ENCODE assay signal across 8 cellular contexts in genomic region chr6:136525586-136526195, GRCh38. TPM values are rescaled to one million over a fixed set of nuclear protein-coding genes. Genes with fewer than 3 reads are reported as not detected.
A peak's percentile ranks its signal among the peaks of the same experiment; 100 is the strongest.
DNase-seq lines count a peak whose midpoint lies in the region; ATAC-seq and TF ChIP-seq lines count a peak whose summit lies in the region.

No MANE protein-coding gene starts in this region.

- no peak overlapping the region for H3K27ac ChIP-seq in OCI-LY3 (ENCODE audit: low read length)
- H3K27ac ChIP-seq in endodermal cell (ENCODE audit: low read depth, low read length): no peak overlapping the region
- no peak overlapping the region for H3K27ac ChIP-seq in effector memory CD4-positive, alpha-beta T cell (ENCODE audit: insufficient read depth, low read length, poor library complexity, severe bottlenecking)

- no peaks in the 10 kb centered on the region for H4K20me1 ChIP-seq in OCI-LY3 (ENCODE audit: insufficient read depth, low read length)

- H3K9me3 ChIP-seq in OCI-LY3 (ENCODE audit: insufficient read depth, low read length) (no peaks in the 10 kb centered on the region), endodermal cell (ENCODE audit: control insufficient read depth, low read length) (no peaks in the 10 kb centered on the region)
- H3K9me3 ChIP-seq in effector memory CD4-positive, alpha-beta T cell (ENCODE audit: control insufficient read depth, low read length): no peaks in the 10 kb centered on the region

- H3K27me3 Mint-ChIP-seq in endodermal cell (ENCODE audit: insufficient read depth) (no peaks in the 10 kb centered on the region), progenitor cell of endocrine pancreas (no peaks in the 10 kb centered on the region)

- peak overlapping the region; percentile 57; the same call in 1 of the 2 replicates for H2AFZ ChIP-seq in OCI-LY3 (ENCODE audit: low read depth, low read length)

- H3K27me3 ChIP-seq in OCI-LY3 (ENCODE audit: low read depth, low read length) (no peaks in the 10 kb centered on the region), endodermal cell (ENCODE audit: control insufficient read depth, insufficient read depth, low read length, poor library complexity, severe bottlenecking) (no peaks in the 10 kb centered on the region)
- no peaks in the 10 kb centered on the region for H3K27me3 ChIP-seq in effector memory CD4-positive, alpha-beta T cell (replicated peaks; ENCODE audit: control insufficient read depth, insufficient read depth, low read length, poor library complexity, severe bottlenecking)

- DNase-seq in NCI-H748 (lab: John Stamatoyannopoulos, UW; ENCODE audit: unreplicated experiment) (peak; percentile 37), NCI-H748 treated with DMSO at 0.1 percent for 48 hours (lab: John Stamatoyannopoulos, UW) (no peak), endodermal cell (peak; percentile 61), progenitor cell of endocrine pancreas (ENCODE audit: low spot score, unreplicated experiment) (no peak)
- no peak for DNase-seq in effector memory CD4-positive, alpha-beta T cell

- H3K4me3 Mint-ChIP-seq in endodermal cell (no peak overlapping the region), progenitor cell of endocrine pancreas (ENCODE audit: low read depth) (peak overlapping the region; percentile 48)

- H3K9me3 Mint-ChIP-seq in endodermal cell (no peaks in the 10 kb centered on the region), progenitor cell of endocrine pancreas (ENCODE audit: low read depth) (no peaks in the 10 kb centered on the region)

- no peaks in the 10 kb centered on the region for H3K79me2 ChIP-seq in OCI-LY3 (ENCODE audit: low read length)

- no peak overlapping the region for H3K4me2 ChIP-seq in OCI-LY3 (ENCODE audit: low read length)

- H3K4me1 ChIP-seq in OCI-LY3 (ENCODE audit: low read length): 0 out of 2 replicates have a peak, but pooled peaks cover 4% of the 10 kb centered on the region
- peaks cover 31% of the 10 kb centered on the region for H3K4me1 ChIP-seq in endodermal cell (ENCODE audit: control insufficient read depth, insufficient read depth, low read length)
- H3K4me1 ChIP-seq in effector memory CD4-positive, alpha-beta T cell (ENCODE audit: control insufficient read depth, insufficient read depth, low read length, poor library complexity, severe bottlenecking): no peaks in the 10 kb centered on the region

- WGBS in endodermal cell (ENCODE audit: insufficient coverage in 1 of 2, insufficient read length in 1 of 2), 2 experiments: 14 to 63% methylated on average over 3 to 7 of the region's 8 CpGs

- no peak overlapping the region for H3K4me3 ChIP-seq in OCI-LY3 (ENCODE audit: low read length)
- H3K4me3 ChIP-seq in endodermal cell (ENCODE audit: low read length): peak overlapping the region; percentile 7
- H3K4me3 ChIP-seq in effector memory CD4-positive, alpha-beta T cell (ENCODE audit: insufficient read depth, low read depth, low read length, poor library complexity, severe bottlenecking): no peak overlapping the region

- H3K36me3 ChIP-seq in OCI-LY3 (replicated peaks; ENCODE audit: low read depth, low read length) (no peaks in the 10 kb centered on the region), endodermal cell (ENCODE audit: control insufficient read depth, insufficient read depth, low read length) (no peaks in the 10 kb centered on the region)
- H3K36me3 ChIP-seq in effector memory CD4-positive, alpha-beta T cell (ENCODE audit: control insufficient read depth, insufficient read depth, low read length): no peaks in the 10 kb centered on the region

- H3K9ac ChIP-seq in OCI-LY3 (ENCODE audit: low read length) (no peak overlapping the region), endodermal cell (ENCODE audit: extremely low read depth, low read length, poor library complexity, severe bottlenecking) (no peak overlapping the region)

- H3K36me3 Mint-ChIP-seq in endodermal cell (ENCODE audit: low read depth): no peaks in the 10 kb centered on the region
- peaks cover 3% of the 10 kb centered on the region for H3K36me3 Mint-ChIP-seq in progenitor cell of endocrine pancreas (ENCODE audit: insufficient read depth)

- H3K4me1 Mint-ChIP-seq in endodermal cell (peaks cover 48% of the 10 kb centered on the region), progenitor cell of endocrine pancreas (ENCODE audit: low read depth) (peaks cover 53% of the 10 kb centered on the region)

- no peak for TF ChIP-seq CTCF in OCI-LY3 (IDR thresholded peaks at IDR 0.05; ENCODE audit: low read depth, low read length)
- no peak for TF ChIP-seq CTCF in endodermal cell (conservative IDR thresholded peaks at IDR 0.05)
- no peak for TF ChIP-seq CTCF in progenitor cell of endocrine pancreas (IDR thresholded peaks at IDR 0.05; ENCODE audit: unreplicated experiment)

- ATAC-seq in GM18909 (IDR thresholded peaks at IDR 0.05; ENCODE audit: poor library complexity, unreplicated experiment) (no peak), GM18868 (IDR thresholded peaks at IDR 0.05; ENCODE audit: unreplicated experiment) (no peak)

- H3K27ac Mint-ChIP-seq in endodermal cell: peak overlapping the region; percentile 70
- peak overlapping the region; percentile 91 for H3K27ac Mint-ChIP-seq in progenitor cell of endocrine pancreas

RNA-seq across cellular contexts. Expression of gene MAP7, which starts 24.5 kb away (rescaled TPM):
- total RNA-seq in endodermal cell: 10 to 100 TPM; 42.4 to 48.7 TPM
- 8.0 TPM for polyA plus RNA-seq in endodermal cell (2013, experiment 1 of 2)
- 6.7 TPM for polyA plus RNA-seq in endodermal cell (2013, experiment 2 of 2)
- total RNA-seq in progenitor cell of endocrine pancreas: 90.3 and 101 TPM in 2 replicates

Comparison
In these comparisons a context has a peak if more than half of its experiments do, and no peak if none do; other contexts are left out.
1. DNase-seq: peak in NCI-H748 (single experiment) and endodermal cell (single experiment); none in NCI-H748 treated with DMSO at 0.1 percent for 48 hours (single experiment), progenitor cell of endocrine pancreas (single experiment) and effector memory CD4-positive, alpha-beta T cell (0 of 3).